In genomic region chr3:171461087-171461917, GRCh38 we compare ENCODE assay signal across 8 cellular contexts. TPM values are rescaled to one million over a fixed set of nuclear protein-coding genes. Genes with fewer than 3 reads are reported as not detected.
DNase-seq lines count a peak whose midpoint lies in the region; ATAC-seq, FAIRE-seq and TF ChIP-seq lines count a peak whose summit lies in the region.

No MANE protein-coding gene starts in this region.

- H3K27ac Mint-ChIP-seq in activated T-helper 17 cell treated with anti-CD3 and anti-CD28 coated beads, Interleukin-2, amount 50 U/mL, for 72 hours, result peak overlapping the region; percentile 84

- H3K4me3 ChIP-seq in foreskin fibroblast (ENCODE audit: low read depth in 1 of 2, low read length in 2 of 2) (peak overlapping the region; percentile 83 to 94), pancreas (peak overlapping the region; percentile 54 to 93 (median 70))

- no peak for FAIRE-seq in pancreas (lab: Jason Lieb, UNC)

- intact Hi-C loops in pancreas (cut with DNase I), result no loop called here

- ATAC-seq in HG02870 (IDR thresholded peaks at IDR 0.05; ENCODE audit: unreplicated experiment) (peak; percentile 20), pancreas (peak; percentile 44 to 57 (median 50))
- peak; percentile 13 for ATAC-seq in activated T-helper 17 cell treated with anti-CD3 and anti-CD28 coated beads, Interleukin-2, amount 50 U/mL, for 72 hours (replicated peaks)

- no peak for TF ChIP-seq CTCF in foreskin fibroblast (IDR thresholded peaks at IDR 0.05; ENCODE audit: low read depth, low read length)
- TF ChIP-seq CTCF in pancreas (IDR thresholded peaks at IDR 0.05), result no peak

- peaks cover 12% of the 10 kb centered on the region for H3K36me3 Mint-ChIP-seq in activated T-helper 17 cell treated with anti-CD3 and anti-CD28 coated beads, Interleukin-2, amount 50 U/mL, for 72 hours (ENCODE audit: low read depth)

- no peaks in the 10 kb centered on the region for H3K9me3 Mint-ChIP-seq in activated T-helper 17 cell treated with anti-CD3 and anti-CD28 coated beads, Interleukin-2, amount 50 U/mL, for 72 hours

- H3K4me1 ChIP-seq in pancreas, result peaks cover 0 to 12% (median under 1%) of the 10 kb centered on the region in 3 donors

- H3K27me3 Mint-ChIP-seq in activated T-helper 17 cell treated with anti-CD3 and anti-CD28 coated beads, Interleukin-2, amount 50 U/mL, for 72 hours, result no peaks in the 10 kb centered on the region

- H3K36me3 ChIP-seq in pancreas, result no peaks in the 10 kb centered on the region

- H3K9me3 ChIP-seq in pancreas, result no peaks in the 10 kb centered on the region

- peaks cover 22% of the 10 kb centered on the region for H3K4me1 Mint-ChIP-seq in activated T-helper 17 cell treated with anti-CD3 and anti-CD28 coated beads, Interleukin-2, amount 50 U/mL, for 72 hours

- no peaks in the 10 kb centered on the region for H3K27me3 ChIP-seq in pancreas

- H3K27ac ChIP-seq in pancreas, result peak overlapping the region in 3 of 4 donors; percentile 15 to 76 (median 51)

- 1% methylated on average over 22 of the region's 22 CpGs for WGBS in pancreas, 2 donors

- peak overlapping the region; percentile 99 for H3K4me3 Mint-ChIP-seq in activated T-helper 17 cell treated with anti-CD3 and anti-CD28 coated beads, Interleukin-2, amount 50 U/mL, for 72 hours

- peak; percentile 43 for DNase-seq in activated effector memory CD4-positive, alpha-beta T cell treated with Interleukin-2 at 50 U/mL for 16 hours
- no peak for DNase-seq in activated effector memory CD4-positive, alpha-beta T cell treated with anti-CD3 and anti-CD28 coated beads, Interleukin-2, amount 50 U/mL, for 16 hours
- peak; percentile 61 for DNase-seq in NCI-H2171 (lab: John Stamatoyannopoulos, UW)
- peak; percentile 32 to 62 for DNase-seq in foreskin fibroblast
- peak in 1 of 6 donors; percentile 41 for DNase-seq in pancreas
- DNase-seq in T1000 (lab: John Stamatoyannopoulos, UW), result no peak

RNA-seq across cellular contexts. Expression of gene TNIK, which starts 1.1 kb away (rescaled TPM):
- total RNA-seq in activated T-helper 17 cell treated with anti-CD3 and anti-CD28 coated beads, Interleukin-2, amount 50 U/mL, for 72 hours, result 10 to 100 TPM; 28.6 to 43.8 TPM
- total RNA-seq in pancreas, result 10 to 100 TPM in 1 of 6 donors, 1 to 10 TPM in 5; 4.4 to 13.6 (median 6.0) TPM
- polyA plus RNA-seq in pancreas, result 1 to 10 TPM; 3.5 to 4.7 TPM

Comparison
In these comparisons a context has a peak if more than half of its experiments do, and no peak if none do; other contexts are left out.
1. DNase-seq: peak in activated effector memory CD4-positive, alpha-beta T cell treated with Interleukin-2 at 50 U/mL for 16 hours (single experiment), NCI-H2171 (single experiment) and foreskin fibroblast (2 of 2); none in activated effector memory CD4-positive, alpha-beta T cell treated with anti-CD3 and anti-CD28 coated beads, Interleukin-2, amount 50 U/mL, for 16 hours (single experiment) and T1000 (single experiment).
2. Peak in every context shown above with its lines, with median percentiles within 50 percentile points of each other: ATAC-seq.